8 cellular contexts compared by ENCODE assay signal in the genomic region with DNA sequence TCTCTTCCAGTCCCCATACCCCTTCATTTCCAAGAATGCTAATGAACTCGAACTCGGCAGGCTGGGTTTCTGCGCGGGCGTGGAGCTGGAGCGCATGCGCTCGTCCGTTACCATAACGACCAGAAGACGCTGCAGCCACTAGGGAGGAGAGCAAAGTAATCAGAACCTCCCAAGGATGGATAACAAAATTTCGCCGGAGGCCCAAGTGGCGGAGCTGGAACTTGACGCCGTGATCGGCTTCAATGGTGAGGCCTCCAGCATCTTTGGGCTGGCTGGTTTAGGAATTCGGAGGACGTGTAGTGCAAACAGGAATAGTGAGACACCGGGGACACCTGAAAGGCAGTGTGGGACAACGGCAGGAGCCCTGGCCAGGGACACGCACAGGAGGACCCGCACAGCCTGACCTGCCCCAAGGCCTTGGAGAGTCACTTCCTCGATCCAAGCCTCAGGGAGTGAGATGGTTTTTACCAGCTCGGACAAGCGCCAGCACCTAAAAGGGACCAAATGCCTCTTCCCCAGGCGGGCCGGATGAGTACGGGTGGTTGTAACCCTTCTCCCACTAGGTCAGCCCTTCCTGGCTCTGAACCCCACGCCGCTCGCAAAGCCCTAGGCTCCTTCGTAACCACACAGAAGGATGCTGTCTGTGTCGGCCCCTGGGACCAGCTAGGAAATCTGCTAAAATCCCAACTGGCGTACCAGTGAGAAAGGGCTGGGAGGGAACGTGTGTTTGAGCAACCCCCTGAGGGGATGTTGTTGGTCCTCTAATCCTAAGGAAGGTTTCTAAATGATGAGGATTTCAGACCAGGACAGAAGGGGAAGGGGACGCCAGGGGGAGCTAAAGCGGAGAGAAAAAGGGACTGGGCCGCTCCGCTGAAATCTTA. TPM values are rescaled to one million over a fixed set of nuclear protein-coding genes. Genes with fewer than 3 reads are reported as not detected.
A peak's percentile ranks its signal among the peaks of the same experiment; 100 is the strongest.
DNase-seq lines count a peak whose midpoint lies in the region; ATAC-seq and TF ChIP-seq lines count a peak whose summit lies in the region.

A gene with protein sequence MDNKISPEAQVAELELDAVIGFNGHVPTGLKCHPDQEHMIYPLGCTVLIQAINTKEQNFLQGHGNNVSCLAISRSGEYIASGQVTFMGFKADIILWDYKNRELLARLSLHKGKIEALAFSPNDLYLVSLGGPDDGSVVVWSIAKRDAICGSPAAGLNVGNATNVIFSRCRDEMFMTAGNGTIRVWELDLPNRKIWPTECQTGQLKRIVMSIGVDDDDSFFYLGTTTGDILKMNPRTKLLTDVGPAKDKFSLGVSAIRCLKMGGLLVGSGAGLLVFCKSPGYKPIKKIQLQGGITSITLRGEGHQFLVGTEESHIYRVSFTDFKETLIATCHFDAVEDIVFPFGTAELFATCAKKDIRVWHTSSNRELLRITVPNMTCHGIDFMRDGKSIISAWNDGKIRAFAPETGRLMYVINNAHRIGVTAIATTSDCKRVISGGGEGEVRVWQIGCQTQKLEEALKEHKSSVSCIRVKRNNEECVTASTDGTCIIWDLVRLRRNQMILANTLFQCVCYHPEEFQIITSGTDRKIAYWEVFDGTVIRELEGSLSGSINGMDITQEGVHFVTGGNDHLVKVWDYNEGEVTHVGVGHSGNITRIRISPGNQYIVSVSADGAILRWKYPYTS (plus strand): TSS at position 122 of the 881 bp plus-strand sequence. CDS start 54 bp downstream, at position 176.

- H3K36me3 Mint-ChIP-seq in CD4-positive, alpha-beta memory T cell = peaks cover 0 to 5% of the 10 kb centered on the region in 2 donors
- H3K36me3 Mint-ChIP-seq in GM23338 (ENCODE audit: low read depth) = no peaks in the 10 kb centered on the region

- H3K4me1 Mint-ChIP-seq in CD4-positive, alpha-beta memory T cell = peaks cover 18 to 34% (median 26%) of the 10 kb centered on the region in 4 donors
- H3K4me1 Mint-ChIP-seq in GM23338 = peaks cover 5% of the 10 kb centered on the region; the same call in 2 of the 3 replicates

- POLR2A ChIA-PET in CD4-positive, alpha-beta memory T cell (lab: Charles Lee; ENCODE audit: partially characterized antibody) = interaction anchor here (3.2 kb wide), 1 partner anchor 11 kb away, joined by 37 read pairs; no protein-coding TSS in a partner anchor

- H3K27ac Mint-ChIP-seq in CD4-positive, alpha-beta memory T cell = peak within 1 kb of the TSS; percentile 87 to 97 (median 93)
- H3K27ac Mint-ChIP-seq in GM23338 = peak within 1 kb of the TSS; percentile 78; the same call in 1 of the 2 replicates

- CTCF ChIA-PET in CD4-positive, alpha-beta memory T cell (lab: Charles Lee; ENCODE audit: partially characterized antibody) = interaction anchor here (0.7 to 3.5 kb wide), 12 partner anchors 8 to 221 kb away, joined by 3 to 34 read pairs (median 4); no protein-coding TSS in a partner anchor

- intact Hi-C loops in CD4-positive, alpha-beta memory T cell (cut with micrococcal nuclease) = loop anchor here (10.0 kb wide), 1 partner anchor 188 kb away; no protein-coding TSS in a partner anchor

- peak within 1 kb of the TSS; percentile 94 to 99 (median 98) for H3K4me3 Mint-ChIP-seq in CD4-positive, alpha-beta memory T cell
- H3K4me3 Mint-ChIP-seq in GM23338 = peak within 1 kb of the TSS; percentile 79

- peak; percentile 81 to 88 for TF ChIP-seq CTCF in GM23338 (conservative IDR thresholded peaks at IDR 0.05; ENCODE audit: low read depth in 2 of 2)

- H3K4me2 ChIP-seq in GM23338 = peak within 1 kb of the TSS; percentile 87

- H3K4me1 ChIP-seq in CD4-positive, alpha-beta memory T cell (ENCODE audit: insufficient read depth, low read length) = peaks cover 19% of the 10 kb centered on the region
- peaks cover 6% of the 10 kb centered on the region; the same call in 1 of the 2 replicates for H3K4me1 ChIP-seq in GM23338 (ENCODE audit: insufficient read depth)

- H3K9me2 ChIP-seq in GM23338 (ENCODE audit: insufficient read depth) = no peaks in the 10 kb centered on the region

- no peaks in the 10 kb centered on the region for H3K27me3 Mint-ChIP-seq in CD4-positive, alpha-beta memory T cell
- peaks cover 7% of the 10 kb centered on the region for H3K27me3 Mint-ChIP-seq in GM23338 (ENCODE audit: insufficient read depth, low read depth, poor library complexity)

- no peaks in the 10 kb centered on the region for H3K36me3 ChIP-seq in CD4-positive, alpha-beta memory T cell (ENCODE audit: insufficient read depth, low read length)
- no peaks in the 10 kb centered on the region for H3K36me3 ChIP-seq in GM23338 (ENCODE audit: insufficient read depth)

- peaks cover 0 to 1% (median 0%) of the 10 kb centered on the region in 8 donors for H3K9me3 Mint-ChIP-seq in CD4-positive, alpha-beta memory T cell
- peaks cover 2% of the 10 kb centered on the region; the same call in 1 of the 3 replicates for H3K9me3 Mint-ChIP-seq in GM23338

- peak within 1 kb of the TSS; percentile 98 for H2AFZ ChIP-seq in GM23338

- H3K27me3 ChIP-seq in CD4-positive, alpha-beta memory T cell (ENCODE audit: insufficient read depth, low read length) = no peaks in the 10 kb centered on the region
- H3K27me3 ChIP-seq in GM23338 (ENCODE audit: insufficient read depth) = no peaks in the 10 kb centered on the region

- H3K27ac ChIP-seq in CD4-positive, alpha-beta memory T cell (ENCODE audit: low read depth, low read length) = peak within 1 kb of the TSS; percentile 52
- H3K27ac ChIP-seq in GM23338 (ENCODE audit: low read depth) (no peak within 1 kb of the TSS), cingulate gyrus (ENCODE audit: low read depth, low read length) (peak within 1 kb of the TSS; percentile 60)

- peak; percentile 75 to 77 (median 77) for DNase-seq in CD4-positive, alpha-beta memory T cell
- DNase-seq in GM23338 (ENCODE audit: low spot score) = peak; percentile 94
- peak; percentile 76 for DNase-seq in NCI-H345 (lab: John Stamatoyannopoulos, UW)
- peak; percentile 75 to 80 for DNase-seq in activated CD4-positive, alpha-beta T cell treated with anti-CD3 and anti-CD28 coated beads for 4 hours
- DNase-seq in kidney tubule cell (ENCODE audit: low spot score) = peak; percentile 81
- DNase-seq in stimulated activated CD4-positive, alpha-beta T cell treated with anti-CD3 and anti-CD28 coated beads, Interleukin-1b, Interleukin-23, amount 100 ng/mL, for 1 hour (ENCODE audit: low read depth in 2 of 2) = peak; percentile 46 to 69
- DNase-seq in NCI-H2107 treated with DMSO at 0.1 percent for 48 hours (lab: John Stamatoyannopoulos, UW; ENCODE audit: unreplicated experiment) = no peak

- 0 out of 2 replicates have a peak, but pooled peaks cover 4% of the 10 kb centered on the region for H3K79me2 ChIP-seq in GM23338 (replicated peaks; ENCODE audit: insufficient read depth)

- peak; percentile 81 for ATAC-seq in GM23338

- no peaks in the 10 kb centered on the region for H3K9me3 ChIP-seq in CD4-positive, alpha-beta memory T cell (ENCODE audit: control insufficient read depth in 1 of 2, low read length in 2 of 2)

- H4K20me1 ChIP-seq in GM23338 (replicated peaks; ENCODE audit: insufficient read depth) = no peaks in the 10 kb centered on the region

- peak within 1 kb of the TSS; percentile 71 to 94 for H3K4me3 ChIP-seq in CD4-positive, alpha-beta memory T cell (ENCODE audit: low read length in 2 of 2)
- peak within 1 kb of the TSS; percentile 88 for H3K4me3 ChIP-seq in GM23338

- H3F3A ChIP-seq in GM23338 (replicated peaks; ENCODE audit: low read depth) = no peaks in the 10 kb centered on the region

TF ChIP-seq in GM23338, 12 proteins besides CTCF, POLR2A, EP300 and RAD21 (continues in another document):
- TF ChIP-seq REST (IDR thresholded peaks at IDR 0.05; ENCODE audit: unreplicated experiment) = no peak
- TF ChIP-seq ZNF331 (CRISPR knock-in tag; IDR thresholded peaks at IDR 0.05; ENCODE audit: low read depth) = no peak
- no peak for TF ChIP-seq EZH2phosphoT487 (IDR thresholded peaks at IDR 0.05; ENCODE audit: unreplicated experiment)
- TF ChIP-seq JUNB (IDR thresholded peaks at IDR 0.05; ENCODE audit: unreplicated experiment) = no peak

RNA-seq across cellular contexts. Expression of the gene that starts here (rescaled TPM):
- not detected for total RNA-seq in CD4-positive, alpha-beta memory T cell
- not detected for polyA plus RNA-seq in CD4-positive, alpha-beta memory T cell
- not detected in 2 replicates for total RNA-seq in GM23338 (2014; rRNA removed; shearing (Covaris generic))
- 0.54 TPM in 1 of 2 replicates, not detected in the other for polyA plus RNA-seq in GM23338 (2016; fragmentation: Nextera tagmentation; extraction: Ambion mirVana)

Comparison
In these comparisons a context has a peak if more than half of its experiments do, and no peak if none do; other contexts are left out.
1. Peak in DNase-seq, H3K4me3 ChIP-seq and H3K27ac ChIP-seq in CD4-positive, alpha-beta memory T cell; RNA of the gene not detected or under 1 TPM.
2. Peak in DNase-seq, ATAC-seq, H3K4me3 ChIP-seq and H3K4me2 ChIP-seq in GM23338; RNA of the gene not detected or under 1 TPM.